Comparison of ENCODE assay signal across 17 cellular contexts in the genomic region with DNA sequence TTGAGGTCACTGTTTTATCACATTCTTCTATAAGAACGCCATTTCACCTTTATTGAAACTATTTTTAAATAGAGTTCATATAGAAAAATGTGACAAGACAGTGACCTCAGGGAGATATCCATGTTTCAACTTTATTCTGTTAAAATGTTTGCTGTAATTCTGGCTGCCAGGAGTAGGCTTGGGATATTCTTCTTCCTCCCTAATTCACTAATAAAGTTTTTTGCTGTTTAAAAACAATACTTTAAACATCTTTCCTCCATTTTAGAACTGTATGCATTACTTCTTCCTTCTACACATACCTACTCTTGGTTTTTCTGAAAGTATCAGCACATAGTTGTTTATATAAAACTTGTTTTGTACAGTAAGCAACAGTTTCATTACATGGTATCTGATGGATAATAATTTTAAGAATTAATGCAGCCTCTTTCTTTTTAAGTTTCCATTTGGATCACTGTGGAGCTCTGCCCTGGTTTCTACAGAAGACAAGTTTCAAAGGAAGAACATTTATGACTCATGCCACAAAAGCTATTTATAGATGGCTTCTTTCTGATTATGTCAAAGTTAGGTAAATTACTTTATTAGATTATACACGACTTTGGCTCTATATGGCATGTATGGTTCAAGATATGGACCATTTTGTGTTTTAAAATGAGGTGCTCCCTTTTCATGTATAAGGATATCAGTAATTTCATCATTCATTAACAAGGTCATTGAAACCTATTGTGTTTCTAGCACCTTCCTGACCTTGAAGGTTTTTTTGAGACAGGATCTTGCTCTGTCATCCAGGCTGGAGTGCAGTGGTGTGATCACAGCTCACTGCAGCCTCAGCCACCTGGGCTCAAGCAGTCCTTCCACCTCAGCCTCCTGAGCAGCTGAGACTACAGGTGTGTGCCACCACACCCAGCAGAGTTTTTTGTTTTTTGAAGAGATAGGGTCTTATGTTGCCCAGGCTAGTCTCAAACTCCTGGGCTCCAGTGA. TPM values are rescaled to one million over a fixed set of nuclear protein-coding genes. Genes with fewer than 3 reads are reported as not detected.
DNase-seq lines count a peak whose midpoint lies in the region; ATAC-seq, FAIRE-seq and TF ChIP-seq lines count a peak whose summit lies in the region.
"Had no signal": no experiment of that assay in that cellular context is flagged by ENCODE, and none has a peak within 500 bp of the region (broad histone marks: within the 10 kb centered on the region; RNA-seq: fewer than 3 reads in every experiment).

No MANE protein-coding gene starts in this region.

- 53 to 64% methylated on average over 2 of the region's 2 CpGs for WGBS in GM23248 (ENCODE audit: low coverage in 1 of 2, low lambda C conversion rate in 2 of 2, missing lambda C conversion rate in 2 of 2), 2 experiments
- 53 to 61% methylated on average over 2 of the region's 2 CpGs for WGBS in pancreas, 2 donors

- no peak for FAIRE-seq in pancreas (lab: Jason Lieb, UNC)

- H3K27ac Mint-ChIP-seq in activated T-helper 1 cell treated with anti-CD3 and anti-CD28 coated beads, Interleukin-12 subunit alpha, Interleukin-12 subunit beta, Interleukin-2, Interleukin-4 antibody, amounts not matched to agents 30 ng/mL and 10 ng/mL and 1 ng/mL, durations not matched to agents 14 hours and 24 hours and 36 hours: peak overlapping the region; percentile 82
- H3K27ac Mint-ChIP-seq: nephron progenitor cell had no signal

- H3K36me3 Mint-ChIP-seq in activated T-helper 1 cell treated with anti-CD3 and anti-CD28 coated beads, Interleukin-12 subunit alpha, Interleukin-12 subunit beta, Interleukin-2, Interleukin-4 antibody, amounts not matched to agents 30 ng/mL and 10 ng/mL and 1 ng/mL, durations not matched to agents 14 hours and 24 hours and 36 hours (ENCODE audit: low read depth): peaks cover 42% of the 10 kb centered on the region

- no peak overlapping the region for H3K4me3 Mint-ChIP-seq in activated T-helper 1 cell treated with anti-CD3 and anti-CD28 coated beads, Interleukin-12 subunit alpha, Interleukin-12 subunit beta, Interleukin-2, Interleukin-4 antibody, amounts not matched to agents 30 ng/mL and 10 ng/mL and 1 ng/mL, durations not matched to agents 14 hours and 24 hours and 36 hours
- H3K4me3 Mint-ChIP-seq: nephron progenitor cell had no signal

- no peaks in the 10 kb centered on the region for H3K9me2 ChIP-seq in GM23248 (ENCODE audit: insufficient read depth)

- peaks cover 20% of the 10 kb centered on the region for H3K4me1 Mint-ChIP-seq in activated T-helper 1 cell treated with anti-CD3 and anti-CD28 coated beads, Interleukin-12 subunit alpha, Interleukin-12 subunit beta, Interleukin-2, Interleukin-4 antibody, amounts not matched to agents 30 ng/mL and 10 ng/mL and 1 ng/mL, durations not matched to agents 14 hours and 24 hours and 36 hours (ENCODE audit: low read depth)

- peak; percentile 70 for DNase-seq in GM23248
- no peak for DNase-seq in activated T-helper 1 cell treated with anti-CD3 and anti-CD28 coated beads, Interleukin-12 subunit alpha, Interleukin-12 subunit beta, Interleukin-2, Interleukin-4 antibody, amounts not matched to agents 30 ng/mL and 10 ng/mL and 1 ng/mL, durations not matched to agents 14 hours and 24 hours and 36 hours (ENCODE audit: low spot score)
- DNase-seq in fibroblast of peridontal ligament (ENCODE audit: extremely low read depth): peak; percentile 39
- DNase-seq in upper lobe of right lung: no peak
- no peak for DNase-seq in HK-2 (ENCODE audit: unreplicated experiment)
- no peak for DNase-seq in pancreas
- DNase-seq: activated gamma-delta T cell treated with Interleukin-2 at 50 U/mL for 16 hours; lower lobe of right lung; NCI-H146; NCI-H446; nephron progenitor cell; right cardiac atrium; stimulated activated CD4-positive, alpha-beta T cell treated with anti-CD3 and anti-CD28 coated beads, Interleukin-4, amount 100 ng/mL, for 1 hour had no signal

- no peak overlapping the region for H3K4me3 ChIP-seq in ACC112 (ENCODE audit: low read depth, low read length)
- 0 out of 2 replicates have a peak overlapping the region, but pooled peaks have one; percentile 11 for H3K4me3 ChIP-seq in GM23248
- H3K4me3 ChIP-seq in upper lobe of right lung: no peak overlapping the region
- no peak overlapping the region for H3K4me3 ChIP-seq in pancreas
- H3K4me3 ChIP-seq: BLaER1 treated with 17β-estradiol and CSF1 and Interleukin-3, amounts not matched to agents 10 nM and 100 nM; lower lobe of right lung had no signal

- peak overlapping the region; percentile 49 for H3K27ac ChIP-seq in ACC112 (ENCODE audit: low read depth, low read length)
- H3K27ac ChIP-seq in GM23248: peak overlapping the region; percentile 22; the same call in 1 of the 2 replicates
- no peak overlapping the region for H3K27ac ChIP-seq in upper lobe of right lung
- H3K27ac ChIP-seq in pancreas: no peak overlapping the region
- H3K27ac ChIP-seq: BLaER1 treated with 17β-estradiol and CSF1 and Interleukin-3, amounts not matched to agents 10 nM and 100 nM; lower lobe of right lung had no signal

- intact Hi-C loops in activated T-helper 1 cell treated with anti-CD3 and anti-CD28 coated beads, Interleukin-12 subunit alpha, Interleukin-12 subunit beta, Interleukin-2, Interleukin-4 antibody, amounts not matched to agents 30 ng/mL and 10 ng/mL and 1 ng/mL, durations not matched to agents 14 hours and 24 hours and 36 hours (cut with micrococcal nuclease): no loop called here
- intact Hi-C loops in upper lobe of right lung (cut with DNase I): no loop called here
- intact Hi-C loops in pancreas (cut with DNase I): no loop called here

- peaks cover 17% of the 10 kb centered on the region; the same call in 1 of the 2 replicates for H3K36me3 ChIP-seq in ACC112 (ENCODE audit: insufficient read depth, low read length)
- H3K36me3 ChIP-seq in GM23248 (ENCODE audit: low read depth): peaks cover 30% of the 10 kb centered on the region
- peaks cover 63% of the 10 kb centered on the region for H3K36me3 ChIP-seq in upper lobe of right lung
- H3K36me3 ChIP-seq in pancreas: peaks cover 0 to 33% (median 23%) of the 10 kb centered on the region in 3 donors

- no peaks in the 10 kb centered on the region for H3K27me3 Mint-ChIP-seq in activated T-helper 1 cell treated with anti-CD3 and anti-CD28 coated beads, Interleukin-12 subunit alpha, Interleukin-12 subunit beta, Interleukin-2, Interleukin-4 antibody, amounts not matched to agents 30 ng/mL and 10 ng/mL and 1 ng/mL, durations not matched to agents 14 hours and 24 hours and 36 hours (ENCODE audit: insufficient read depth)

- peak overlapping the region; percentile 38 for H3K4me2 ChIP-seq in GM23248 (ENCODE audit: unreplicated experiment)

- no peaks in the 10 kb centered on the region for H3K9me3 ChIP-seq in GM23248 (ENCODE audit: low read depth)
- no peaks in the 10 kb centered on the region for H3K9me3 ChIP-seq in upper lobe of right lung
- no peaks in the 10 kb centered on the region for H3K9me3 ChIP-seq in pancreas
- H3K9me3 ChIP-seq: BLaER1 treated with 17β-estradiol and CSF1 and Interleukin-3, amounts not matched to agents 10 nM and 100 nM; lower lobe of right lung had no signal

- in situ Hi-C loops in GM23248 (cut with MboI): no loop called here

- TF ChIP-seq CTCF in upper lobe of right lung (IDR thresholded peaks at IDR 0.05): no peak
- no peak for TF ChIP-seq CTCF in pancreas (IDR thresholded peaks at IDR 0.05)

- H3K79me2 ChIP-seq in ACC112 (ENCODE audit: control insufficient read depth, insufficient read depth, low read length, unreplicated experiment) (peaks cover 13% of the 10 kb centered on the region), GM23248 (ENCODE audit: insufficient read depth) (peaks cover 21% of the 10 kb centered on the region)

- no peak overlapping the region for H3K9ac ChIP-seq in GM23248
- H3K9ac ChIP-seq: BLaER1 treated with 17β-estradiol and CSF1 and Interleukin-3, amounts not matched to agents 10 nM and 100 nM had no signal

- H4K20me1 ChIP-seq in GM23248 (ENCODE audit: insufficient read depth): no peaks in the 10 kb centered on the region
- H4K20me1 ChIP-seq: BLaER1 treated with 17β-estradiol and CSF1 and Interleukin-3, amounts not matched to agents 10 nM and 100 nM had no signal

- H3K4me1 ChIP-seq in ACC112 (ENCODE audit: control insufficient read depth, insufficient read depth, low read length, unreplicated experiment) (peaks cover 29% of the 10 kb centered on the region), GM23248 (ENCODE audit: insufficient read depth) (peaks cover 30% of the 10 kb centered on the region), upper lobe of right lung (no peaks in the 10 kb centered on the region), pancreas (no peaks in the 10 kb centered on the region)
- H3K4me1 ChIP-seq: lower lobe of right lung had no signal

- no peak for ATAC-seq in upper lobe of right lung
- no peak for ATAC-seq in HG02852 (IDR thresholded peaks at IDR 0.05; ENCODE audit: unreplicated experiment)
- ATAC-seq in pancreas: no peak
- ATAC-seq: esophagus mucosa, lower lobe of right lung, right cardiac atrium had no signal

- H3K9me3 Mint-ChIP-seq in activated T-helper 1 cell treated with anti-CD3 and anti-CD28 coated beads, Interleukin-12 subunit alpha, Interleukin-12 subunit beta, Interleukin-2, Interleukin-4 antibody, amounts not matched to agents 30 ng/mL and 10 ng/mL and 1 ng/mL, durations not matched to agents 14 hours and 24 hours and 36 hours: no peaks in the 10 kb centered on the region
- H3K9me3 Mint-ChIP-seq: nephron progenitor cell had no signal

- no peaks in the 10 kb centered on the region for H3K27me3 ChIP-seq in ACC112 (ENCODE audit: insufficient read depth, low read length)
- no peaks in the 10 kb centered on the region for H3K27me3 ChIP-seq in GM23248 (replicated peaks; ENCODE audit: insufficient read depth)
- no peaks in the 10 kb centered on the region for H3K27me3 ChIP-seq in upper lobe of right lung
- H3K27me3 ChIP-seq in pancreas: no peaks in the 10 kb centered on the region
- H3K27me3 ChIP-seq: BLaER1 treated with 17β-estradiol and CSF1 and Interleukin-3, amounts not matched to agents 10 nM and 100 nM had no signal

- H2AFZ ChIP-seq in ACC112 (ENCODE audit: low read length, unreplicated experiment): no peak overlapping the region
- H2AFZ ChIP-seq in GM23248: no peak overlapping the region

- peaks cover 28% of the 10 kb centered on the region for H3F3A ChIP-seq in GM23248 (ENCODE audit: insufficient read depth)

RNA-seq across cellular contexts. Expression of gene CPSF3, which starts 7.2 kb away (rescaled TPM):
- 34.0 and 39.6 TPM in 2 replicates for total RNA-seq in GM23248 (2014; rRNA removed; shearing (Covaris generic))
- polyA plus RNA-seq in GM23248 (2016; fragmentation: Nextera tagmentation; extraction: Ambion mirVana): 37.7 and 40.3 TPM in 2 replicates
- total RNA-seq in activated T-helper 1 cell treated with anti-CD3 and anti-CD28 coated beads, Interleukin-12 subunit alpha, Interleukin-12 subunit beta, Interleukin-2, Interleukin-4 antibody, amounts not matched to agents 30 ng/mL and 10 ng/mL and 1 ng/mL, durations not matched to agents 14 hours and 24 hours and 36 hours: 74.3 and 74.7 TPM in 2 replicates
- total RNA-seq in upper lobe of right lung: 23.2 TPM
- total RNA-seq in pancreas: 10 to 100 TPM in 4 of 6 donors, 1 to 10 TPM in 2; 7.0 to 13.2 (median 11.6) TPM
- polyA plus RNA-seq in pancreas: 10 to 100 TPM in 1 of 2 donors, 1 to 10 TPM in 1; 5.7 to 10.6 TPM

RNA-seq across cellular contexts. Expression of gene ITGB1BP1, which starts 7.3 kb away (rescaled TPM):
- total RNA-seq in GM23248 (2014; rRNA removed; shearing (Covaris generic)): 39.0 and 52.2 TPM in 2 replicates
- polyA plus RNA-seq in GM23248 (2016; fragmentation: Nextera tagmentation; extraction: Ambion mirVana): 280 and 289 TPM in 2 replicates
- total RNA-seq in activated T-helper 1 cell treated with anti-CD3 and anti-CD28 coated beads, Interleukin-12 subunit alpha, Interleukin-12 subunit beta, Interleukin-2, Interleukin-4 antibody, amounts not matched to agents 30 ng/mL and 10 ng/mL and 1 ng/mL, durations not matched to agents 14 hours and 24 hours and 36 hours: 115 and 119 TPM in 2 replicates
- total RNA-seq in upper lobe of right lung: 78.2 TPM
- total RNA-seq in pancreas: 10 to 100 TPM; 10.8 to 30.6 (median 18.9) TPM
- 10 to 100 TPM; 27.2 to 55.4 TPM for polyA plus RNA-seq in pancreas

RNA-seq across cellular contexts. Expression of gene IAH1, which starts 43.7 kb away (rescaled TPM):
- 62.9 and 81.5 TPM in 2 replicates for total RNA-seq in GM23248 (2014; rRNA removed; shearing (Covaris generic))
- polyA plus RNA-seq in GM23248 (2016; fragmentation: Nextera tagmentation; extraction: Ambion mirVana) (133 and 135 TPM in 2 replicates), pancreas (10 to 100 TPM; 33.4 to 37.7 TPM)
- 78.6 and 89.3 TPM in 2 replicates for total RNA-seq in activated T-helper 1 cell treated with anti-CD3 and anti-CD28 coated beads, Interleukin-12 subunit alpha, Interleukin-12 subunit beta, Interleukin-2, Interleukin-4 antibody, amounts not matched to agents 30 ng/mL and 10 ng/mL and 1 ng/mL, durations not matched to agents 14 hours and 24 hours and 36 hours
- total RNA-seq in upper lobe of right lung (39.0 TPM), pancreas (10 to 100 TPM; 12.2 to 22.7 (median 16.1) TPM)

Comparison
In these comparisons a context has a peak if more than half of its experiments do, and no peak if none do; other contexts are left out.
1. H3K27ac ChIP-seq: peak in ACC112 (single experiment) and GM23248 (single experiment); none in upper lobe of right lung (single experiment) and pancreas (0 of 4).
2. DNase-seq: peak in GM23248 (single experiment) and fibroblast of peridontal ligament (single experiment); none in activated T-helper 1 cell treated with anti-CD3 and anti-CD28 coated beads, Interleukin-12 subunit alpha, Interleukin-12 subunit beta, Interleukin-2, Interleukin-4 antibody, amounts not matched to agents 30 ng/mL and 10 ng/mL and 1 ng/mL, durations not matched to agents 14 hours and 24 hours and 36 hours (single experiment), upper lobe of right lung (single experiment), HK-2 (single experiment) and pancreas (0 of 6).